ENCODE assay signal across 11 cellular contexts in the genomic region with DNA sequence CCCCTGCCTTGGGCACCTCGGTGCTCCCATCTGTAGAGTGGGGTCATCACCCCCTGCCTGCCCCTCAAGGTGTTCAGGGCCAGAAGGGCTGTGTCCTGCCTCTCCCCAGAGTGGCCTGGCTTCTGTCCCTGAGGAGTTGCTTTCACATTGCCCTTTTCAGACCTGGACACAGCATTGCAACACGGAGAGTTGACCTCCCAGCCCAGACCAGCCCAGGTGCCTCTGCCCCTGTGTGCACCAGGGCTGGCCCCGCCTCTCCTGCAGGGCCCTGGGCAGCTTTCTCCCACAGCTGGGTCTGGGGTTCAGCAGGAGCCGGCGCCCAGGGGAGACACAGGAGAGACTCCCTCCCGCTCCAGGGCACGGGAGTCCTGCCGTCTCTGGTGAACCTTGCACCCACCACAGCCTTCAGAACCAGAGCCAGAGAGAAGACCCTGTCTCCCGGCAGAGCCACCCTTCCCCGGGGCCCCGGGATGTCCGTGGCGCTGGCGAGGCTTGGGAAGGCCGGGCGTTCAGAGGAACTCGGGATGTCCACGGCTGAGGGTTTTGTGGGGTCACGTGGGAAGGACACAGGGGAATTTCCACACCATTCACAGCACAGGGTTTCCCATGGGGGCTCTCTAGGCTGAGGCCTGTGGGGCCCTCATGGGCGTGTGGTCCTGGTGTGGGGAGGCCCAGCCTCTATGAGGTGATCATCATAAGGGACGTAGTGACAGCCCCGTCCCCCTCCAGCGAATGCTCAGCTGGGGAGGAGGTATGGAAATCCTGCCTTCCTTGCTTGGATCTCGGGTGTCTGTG. TPM values are rescaled to one million over a fixed set of nuclear protein-coding genes. Genes with fewer than 3 reads are reported as not detected.
A peak's percentile ranks its signal among the peaks of the same experiment; 100 is the strongest.
DNase-seq lines count a peak whose midpoint lies in the region; ATAC-seq, FAIRE-seq and TF ChIP-seq lines count a peak whose summit lies in the region.
"Had no signal": no experiment of that assay in that cellular context is flagged by ENCODE, and none has a peak within 500 bp of the region (broad histone marks: within the 10 kb centered on the region; RNA-seq: fewer than 3 reads in every experiment).

No MANE protein-coding gene starts in this region.

- no peak overlapping the region for H3K27ac Mint-ChIP-seq in MCF 10A (ENCODE audit: low read depth, unreplicated experiment)
- H3K27ac Mint-ChIP-seq in activated T-helper 1 cell treated with anti-CD3 and anti-CD28 coated beads, Interleukin-12 subunit alpha, Interleukin-12 subunit beta, Interleukin-2, Interleukin-4 antibody, amounts not matched to agents 30 ng/mL and 10 ng/mL and 1 ng/mL, durations not matched to agents 14 hours and 24 hours and 36 hours = no peak overlapping the region
- H3K27ac Mint-ChIP-seq in mesothelial cell of epicardium = no peak overlapping the region

- intact Hi-C loops in mammary epithelial cell (cut with micrococcal nuclease) = loop anchor here (1.0 to 2.0 kb wide), 4 partner anchors 114 to 276 kb away; no protein-coding TSS in a partner anchor
- intact Hi-C loops in MCF 10A (cut with micrococcal nuclease) = loop anchor here (1.0 to 10.0 kb wide), 3 partner anchors 114 to 276 kb away; no protein-coding TSS in a partner anchor
- intact Hi-C loops in kidney (cut with DNase I) = loop anchor here (5.0 kb wide), 1 partner anchor 272 kb away; no protein-coding TSS in a partner anchor
- intact Hi-C loops in activated T-helper 1 cell treated with anti-CD3 and anti-CD28 coated beads, Interleukin-12 subunit alpha, Interleukin-12 subunit beta, Interleukin-2, Interleukin-4 antibody, amounts not matched to agents 30 ng/mL and 10 ng/mL and 1 ng/mL, durations not matched to agents 14 hours and 24 hours and 36 hours (cut with micrococcal nuclease) = loop anchor here (1.0 kb wide), 1 partner anchor 276 kb away; no protein-coding TSS in a partner anchor

- H3K36me3 ChIP-seq in mammary epithelial cell (ENCODE audit: insufficient read depth, low read length) (no peaks in the 10 kb centered on the region), kidney (ENCODE audit: control insufficient read depth in 1 of 2, insufficient read depth in 2 of 2, low read length in 2 of 2) (no peaks in the 10 kb centered on the region), thoracic aorta (no peaks in the 10 kb centered on the region)

- no peak overlapping the region for H2AFZ ChIP-seq in mammary epithelial cell (ENCODE audit: low read depth, low read length)

- H3K9me3 Mint-ChIP-seq in MCF 10A (ENCODE audit: unreplicated experiment) = peaks cover 12% of the 10 kb centered on the region
- H3K9me3 Mint-ChIP-seq in activated T-helper 1 cell treated with anti-CD3 and anti-CD28 coated beads, Interleukin-12 subunit alpha, Interleukin-12 subunit beta, Interleukin-2, Interleukin-4 antibody, amounts not matched to agents 30 ng/mL and 10 ng/mL and 1 ng/mL, durations not matched to agents 14 hours and 24 hours and 36 hours = no peaks in the 10 kb centered on the region
- no peaks in the 10 kb centered on the region for H3K9me3 Mint-ChIP-seq in mesothelial cell of epicardium

- H3K4me1 ChIP-seq in mammary epithelial cell (ENCODE audit: insufficient read depth, low read length) (peaks cover 17% of the 10 kb centered on the region), kidney (ENCODE audit: control insufficient read depth in 1 of 2, insufficient read depth in 1 of 2, low read depth in 1 of 2, low read length in 2 of 2) (no peaks in the 10 kb centered on the region), thoracic aorta (ENCODE audit: control insufficient read depth in 1 of 2, low read depth in 2 of 2) (peaks cover 4 to 21% of the 10 kb centered on the region in 2 donors)

- ATAC-seq in HG03175 (IDR thresholded peaks at IDR 0.05; ENCODE audit: unreplicated experiment) (peak; percentile 10), thoracic aorta (ENCODE audit: insufficient number of reproducible peaks, low FRiP score, low read depth) (no peak)

- TF ChIP-seq CTCF in mammary epithelial cell (conservative IDR thresholded peaks at IDR 0.05 in 1 of 2, IDR thresholded peaks at IDR 0.05 in 1 of 2; ENCODE audit: extremely low read depth in 1 of 2, insufficient read depth in 1 of 2, low read depth in 1 of 2, low read length in 2 of 2) (no peak), MCF 10A (IDR thresholded peaks at IDR 0.05; ENCODE audit: unreplicated experiment) (no peak), kidney (IDR thresholded peaks at IDR 0.05; ENCODE audit: borderline replicate concordance, extremely low read depth, insufficient read depth) (no peak), thoracic aorta (IDR thresholded peaks at IDR 0.05) (no peak), mesothelial cell of epicardium (IDR thresholded peaks at IDR 0.05; ENCODE audit: unreplicated experiment) (no peak), GM10266 (IDR thresholded peaks at IDR 0.05; ENCODE audit: control insufficient read depth, insufficient read depth, low read depth, missing control alignments) (no peak)

- in situ Hi-C loops in mammary epithelial cell (cut with MboI; ENCODE audit: low sequenced_read_pairs in 2 of 2) = no loop called here

- H3K36me3 Mint-ChIP-seq in MCF 10A (ENCODE audit: insufficient read depth, unreplicated experiment) = peaks cover 13% of the 10 kb centered on the region
- peaks cover 12% of the 10 kb centered on the region for H3K36me3 Mint-ChIP-seq in activated T-helper 1 cell treated with anti-CD3 and anti-CD28 coated beads, Interleukin-12 subunit alpha, Interleukin-12 subunit beta, Interleukin-2, Interleukin-4 antibody, amounts not matched to agents 30 ng/mL and 10 ng/mL and 1 ng/mL, durations not matched to agents 14 hours and 24 hours and 36 hours (ENCODE audit: low read depth)
- no peaks in the 10 kb centered on the region for H3K36me3 Mint-ChIP-seq in mesothelial cell of epicardium

- no peaks in the 10 kb centered on the region for H4K20me1 ChIP-seq in mammary epithelial cell (ENCODE audit: insufficient read depth, low read length)

- H3K27me3 ChIP-seq in mammary epithelial cell (ENCODE audit: insufficient read depth, low read length) (no peaks in the 10 kb centered on the region), thoracic aorta (replicated peaks; ENCODE audit: insufficient read depth) (no peaks in the 10 kb centered on the region)

- BruUV-seq in mammary epithelial cell (replicated peaks; lab: Mats Ljungman, UMichigan) (no TSS peak), MCF 10A (replicated peaks; lab: Mats Ljungman, UMichigan) (no TSS peak)

- POLR2A ChIA-PET in MCF 10A (lab: Yijun Ruan, JAX) = no interaction called here

- no peaks in the 10 kb centered on the region for H3K79me2 ChIP-seq in mammary epithelial cell (ENCODE audit: insufficient read depth, low read length)

- H3K9me3 ChIP-seq in mammary epithelial cell (replicated peaks; ENCODE audit: insufficient read depth, low read length) (peaks cover 3% of the 10 kb centered on the region), kidney (ENCODE audit: control insufficient read depth in 1 of 2, low read length in 2 of 2) (no peaks in the 10 kb centered on the region), thoracic aorta (no peaks in the 10 kb centered on the region)

- H3K27ac ChIP-seq in mammary epithelial cell (ENCODE audit: insufficient read depth, low read depth, low read length) (no peak overlapping the region), kidney (ENCODE audit: low read depth in 2 of 2, low read length in 2 of 2) (no peak overlapping the region), thoracic aorta (no peak overlapping the region)
- H3K27ac ChIP-seq: SK-N-MC had no signal

- CTCF ChIA-PET in mammary epithelial cell (lab: Charles Lee; ENCODE audit: low non-redundant PET) = no interaction called here
- CTCF ChIA-PET in MCF 10A (lab: Yijun Ruan, JAX) = interaction anchor here (0.6 to 1.5 kb wide), 7 partner anchors 81 to 378 kb away, joined by 3 to 8 read pairs (median 3); no protein-coding TSS in a partner anchor

- H3K27me3 Mint-ChIP-seq in MCF 10A (ENCODE audit: insufficient read depth, unreplicated experiment) (no peaks in the 10 kb centered on the region), mesothelial cell of epicardium (ENCODE audit: low read depth) (no peaks in the 10 kb centered on the region)
- no peaks in the 10 kb centered on the region for H3K27me3 Mint-ChIP-seq in activated T-helper 1 cell treated with anti-CD3 and anti-CD28 coated beads, Interleukin-12 subunit alpha, Interleukin-12 subunit beta, Interleukin-2, Interleukin-4 antibody, amounts not matched to agents 30 ng/mL and 10 ng/mL and 1 ng/mL, durations not matched to agents 14 hours and 24 hours and 36 hours (ENCODE audit: insufficient read depth)

- H3K4me3 Mint-ChIP-seq in MCF 10A (ENCODE audit: unreplicated experiment) = no peak overlapping the region
- no peak overlapping the region for H3K4me3 Mint-ChIP-seq in activated T-helper 1 cell treated with anti-CD3 and anti-CD28 coated beads, Interleukin-12 subunit alpha, Interleukin-12 subunit beta, Interleukin-2, Interleukin-4 antibody, amounts not matched to agents 30 ng/mL and 10 ng/mL and 1 ng/mL, durations not matched to agents 14 hours and 24 hours and 36 hours
- no peak overlapping the region for H3K4me3 Mint-ChIP-seq in mesothelial cell of epicardium

- dilution Hi-C loops in mammary epithelial cell (cut with HindIII; ENCODE audit: low sequenced_read_pairs) = loop anchor here (5.0 to 10.0 kb wide), 2 partner anchors 84 to 88 kb away; partner anchors contain the start of gene GAS6

- DNase-seq in mammary epithelial cell (no peak), MCF 10A (ENCODE audit: unreplicated experiment) (no peak), kidney (peak; percentile 73), thoracic aorta (ENCODE audit: low spot score) (no peak), mesothelial cell of epicardium (ENCODE audit: low spot score in 2 of 2, unreplicated experiment in 2 of 2) (no peak), GM10266 (ENCODE audit: extremely low spot score) (no peak)
- no peak for DNase-seq in activated T-helper 1 cell treated with anti-CD3 and anti-CD28 coated beads, Interleukin-12 subunit alpha, Interleukin-12 subunit beta, Interleukin-2, Interleukin-4 antibody, amounts not matched to agents 30 ng/mL and 10 ng/mL and 1 ng/mL, durations not matched to agents 14 hours and 24 hours and 36 hours (ENCODE audit: low spot score)
- DNase-seq: ACHN had no signal

- H3K4me1 Mint-ChIP-seq in MCF 10A (ENCODE audit: insufficient read depth, unreplicated experiment) (peaks cover 4% of the 10 kb centered on the region), mesothelial cell of epicardium (peaks cover 2% of the 10 kb centered on the region)
- no peaks in the 10 kb centered on the region for H3K4me1 Mint-ChIP-seq in activated T-helper 1 cell treated with anti-CD3 and anti-CD28 coated beads, Interleukin-12 subunit alpha, Interleukin-12 subunit beta, Interleukin-2, Interleukin-4 antibody, amounts not matched to agents 30 ng/mL and 10 ng/mL and 1 ng/mL, durations not matched to agents 14 hours and 24 hours and 36 hours (ENCODE audit: low read depth)

- peak overlapping the region; percentile 68 for H3K4me2 ChIP-seq in mammary epithelial cell (ENCODE audit: insufficient read depth, low read depth, low read length)

- H3K4me3 ChIP-seq in mammary epithelial cell (replicated peaks in 1 of 3; ENCODE audit: insufficient read depth in 1 of 3, low read depth in 2 of 3, low read length in 3 of 3) = no peak overlapping the region
- H3K4me3 ChIP-seq in kidney (ENCODE audit: low read length in 2 of 2) = no peak overlapping the region
- peak overlapping the region; percentile 53 for H3K4me3 ChIP-seq in thoracic aorta
- H3K4me3 ChIP-seq: SK-N-MC had no signal

- 93% methylated on average over 14 of the region's 24 CpGs for WGBS in mammary epithelial cell (ENCODE audit: low coverage, missing lambda C conversion rate)

- H3K9ac ChIP-seq in mammary epithelial cell (ENCODE audit: insufficient read depth, low read length) (no peak overlapping the region), kidney (ENCODE audit: low read length in 2 of 2) (peak overlapping the region in 1 of 2 donors; percentile 17)

- no peak for FAIRE-seq in kidney (lab: Jason Lieb, UNC)

RNA-seq across cellular contexts. Expression of gene C13orf46, which starts 23.2 kb away (rescaled TPM):
- total RNA-seq in mammary epithelial cell (under 1 TPM; 0.26 to 0.33 TPM), MCF 10A (2022) (0.54 and 1.4 TPM in 2 replicates), kidney (1.1 TPM), thoracic aorta (1 to 10 TPM; 1.1 TPM), mesothelial cell of epicardium (0.54 to 1.8 TPM (median 0.57 TPM) in 3 replicates)
- polyA plus RNA-seq in mammary epithelial cell (0.09 TPM), kidney (ENCODE audit: insufficient read depth, low read depth, low replicate concordance) (not detected)
- polyA minus RNA-seq in mammary epithelial cell = not detected
- 0.83 and 0.91 TPM in 2 replicates for total RNA-seq in activated T-helper 1 cell treated with anti-CD3 and anti-CD28 coated beads, Interleukin-12 subunit alpha, Interleukin-12 subunit beta, Interleukin-2, Interleukin-4 antibody, amounts not matched to agents 30 ng/mL and 10 ng/mL and 1 ng/mL, durations not matched to agents 14 hours and 24 hours and 36 hours
- total RNA-seq: G401 had no signal
